Comparison of ENCODE assay signal across 15 cellular contexts in the genomic region with DNA sequence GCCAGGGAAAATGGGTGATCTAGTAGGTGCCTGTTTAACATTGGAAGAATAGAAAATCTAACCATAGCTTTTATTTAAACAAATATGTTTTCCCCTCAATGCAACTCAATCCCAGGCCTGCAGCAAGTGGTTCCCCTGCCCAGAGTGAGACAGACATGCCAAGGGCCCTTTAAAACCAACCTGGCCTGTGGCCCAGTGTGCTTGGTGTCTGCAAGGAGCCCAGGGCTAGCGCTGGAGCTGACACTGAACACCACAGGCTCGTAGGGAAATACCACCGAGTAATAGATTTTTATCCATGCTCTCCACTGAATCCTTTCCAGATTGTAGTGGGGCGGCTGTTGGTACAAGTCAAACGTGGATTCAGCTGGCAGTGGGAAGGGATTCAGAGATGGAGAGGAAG.
DNase-seq lines count a peak whose midpoint lies in the region; ATAC-seq lines count a peak whose summit lies in the region.
"Had no signal": no experiment of that assay in that cellular context is flagged by ENCODE, and none has a peak within 500 bp of the region (broad histone marks: within the 10 kb centered on the region; RNA-seq: fewer than 3 reads in every experiment).

No MANE protein-coding gene starts in this region.

- H3K4me1 Mint-ChIP-seq in stimulated activated memory B cell treated with anti-CD40 and anti-IgM and Interleukin-4, amounts not matched to agents 10 μg/mL and 1 μg/mL and 100 μg/mL, for 72 hours = no peaks in the 10 kb centered on the region

- H3K9me3 Mint-ChIP-seq in stimulated activated memory B cell treated with anti-CD40 and anti-IgM and Interleukin-4, amounts not matched to agents 10 μg/mL and 1 μg/mL and 100 μg/mL, for 72 hours = no peaks in the 10 kb centered on the region
- H3K9me3 Mint-ChIP-seq: activated naive CD4-positive, alpha-beta T cell treated with anti-CD3 and anti-CD28 coated beads for 36 hours; activated T-cell treated with anti-CD3 and anti-CD28 coated beads, Interleukin-2, amount 50 U/mL, for 4 hours had no signal

- H3K36me3 Mint-ChIP-seq in stimulated activated memory B cell treated with anti-CD40 and anti-IgM and Interleukin-4, amounts not matched to agents 10 μg/mL and 1 μg/mL and 100 μg/mL, for 72 hours = no peaks in the 10 kb centered on the region

- no peak for ATAC-seq in stimulated activated memory B cell treated with anti-CD40 and anti-IgM and Interleukin-4, amounts not matched to agents 10 μg/mL and 1 μg/mL and 100 μg/mL, for 72 hours
- ATAC-seq: activated CD4-positive, CD25-positive, alpha-beta regulatory T cell treated with anti-CD3 and anti-CD28 coated beads, Interleukin-2, amount 50 U/mL, for 24 hours; activated T-cell treated with anti-CD3 and anti-CD28 coated beads, Interleukin-2, amount 50 U/mL, for 4 hours; right cardiac atrium had no signal

- DNase-seq in Ammon's horn (ENCODE audit: low spot score) (peak; percentile 67), NCI-H1105 treated with DMSO at 0.1 percent for 48 hours (lab: John Stamatoyannopoulos, UW) (peak; percentile 96), NCI-H69 (lab: John Stamatoyannopoulos, UW) (peak; percentile 68), medulla oblongata (ENCODE audit: extremely low spot score) (peak; percentile 74), RKO (ENCODE audit: low spot score) (no peak), NAMALWA (ENCODE audit: low spot score) (no peak)
- DNase-seq in stimulated activated CD4-positive, alpha-beta T cell treated with anti-CD3 and anti-CD28 coated beads, Interleukin-15, amount 100 ng/mL, for 24 hours = no peak
- DNase-seq: activated naive CD4-positive, alpha-beta T cell treated with anti-CD3 and anti-CD28 coated beads for 36 hours; activated T-cell treated with anti-CD3 and anti-CD28 coated beads, Interleukin-2, amount 50 U/mL, for 4 hours; kidney; mammary epithelial cell; right cardiac atrium; stimulated activated CD8-positive, alpha-beta memory T cell treated with anti-CD3 and anti-CD28 coated beads, Interleukin-4, amount 100 ng/mL, for 48 hours had no signal

- no peak overlapping the region for H3K4me3 Mint-ChIP-seq in stimulated activated memory B cell treated with anti-CD40 and anti-IgM and Interleukin-4, amounts not matched to agents 10 μg/mL and 1 μg/mL and 100 μg/mL, for 72 hours
- H3K4me3 Mint-ChIP-seq: activated naive CD4-positive, alpha-beta T cell treated with anti-CD3 and anti-CD28 coated beads for 36 hours; activated T-cell treated with anti-CD3 and anti-CD28 coated beads, Interleukin-2, amount 50 U/mL, for 4 hours had no signal

- no peak overlapping the region for H3K27ac Mint-ChIP-seq in stimulated activated memory B cell treated with anti-CD40 and anti-IgM and Interleukin-4, amounts not matched to agents 10 μg/mL and 1 μg/mL and 100 μg/mL, for 72 hours
- H3K27ac Mint-ChIP-seq: activated naive CD4-positive, alpha-beta T cell treated with anti-CD3 and anti-CD28 coated beads for 36 hours had no signal

- no peaks in the 10 kb centered on the region for H3K27me3 Mint-ChIP-seq in stimulated activated memory B cell treated with anti-CD40 and anti-IgM and Interleukin-4, amounts not matched to agents 10 μg/mL and 1 μg/mL and 100 μg/mL, for 72 hours

Comparison
In these comparisons a context has a peak if more than half of its experiments do, and no peak if none do; other contexts are left out.
1. DNase-seq: peak in Ammon's horn (single experiment), NCI-H1105 treated with DMSO at 0.1 percent for 48 hours (single experiment), NCI-H69 (single experiment) and medulla oblongata (single experiment); none in RKO (single experiment), stimulated activated CD4-positive, alpha-beta T cell treated with anti-CD3 and anti-CD28 coated beads, Interleukin-15, amount 100 ng/mL, for 24 hours (single experiment) and NAMALWA (single experiment).